29 cellular contexts compared by ENCODE assay signal in the genomic region with DNA sequence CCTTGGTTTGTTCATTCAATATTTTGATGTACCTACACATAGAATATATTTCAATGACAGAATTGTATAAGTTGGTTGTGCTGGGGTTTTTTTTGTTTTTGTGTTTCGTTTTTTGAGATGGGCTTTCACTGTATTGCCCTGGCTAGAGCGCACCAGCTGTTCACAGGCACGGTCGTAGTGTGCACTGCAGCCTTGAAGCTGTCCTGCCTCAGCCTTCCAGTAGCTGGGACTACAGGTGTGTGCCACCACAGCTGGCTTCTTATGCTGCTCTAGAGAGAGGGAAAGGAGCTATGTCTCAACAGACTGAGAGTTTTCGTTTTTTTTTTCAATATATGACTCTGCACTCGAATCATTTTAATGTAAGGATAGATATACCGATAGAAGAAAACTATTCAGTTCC.
"Had no signal": no experiment of that assay in that cellular context is flagged by ENCODE, and none has a peak within 500 bp of the region (broad histone marks: within the 10 kb centered on the region; RNA-seq: fewer than 3 reads in every experiment).

No MANE protein-coding gene starts in this region.

- H3K4me1 ChIP-seq: body of pancreas, breast epithelium had no signal

- H3K9me3 ChIP-seq: body of pancreas, breast epithelium had no signal

- H3K27ac ChIP-seq: body of pancreas, brain microvascular endothelial cell, breast epithelium, coronary artery had no signal

- ATAC-seq: activated CD4-positive, alpha-beta T cell treated with anti-CD3 and anti-CD28 coated beads for 36 hours; activated CD4-positive, CD25-positive, alpha-beta regulatory T cell treated with anti-CD3 and anti-CD28 coated beads, Interleukin-2, amount 50 U/mL, for 24 hours; activated CD8-positive, alpha-beta memory T cell treated with anti-CD3 and anti-CD28 coated beads, Interleukin-2, amount 10 ng/mL, durations not matched to agents 7 days and 5 days; activated CD8-positive, alpha-beta T cell treated with anti-CD3 and anti-CD28 coated beads, Interleukin-2, amount 10 ng/mL, durations not matched to agents 7 days and 5 days; activated naive CD8-positive, alpha-beta T cell treated with anti-CD3 and anti-CD28 coated beads, Interleukin-2, amount 50 U/mL, for 24 hours; body of pancreas had no signal

- H3K36me3 ChIP-seq: brain microvascular endothelial cell, breast epithelium had no signal

- H3K4me3 ChIP-seq: body of pancreas, breast epithelium, coronary artery had no signal

- DNase-seq: activated CD4-positive, alpha-beta memory T cell treated with anti-CD3 and anti-CD28 coated beads, Interleukin-2, amount 10 ng/mL, durations not matched to agents 7 days and 5 days; activated CD4-positive, alpha-beta T cell treated with anti-CD3 and anti-CD28 coated beads for 1 hour; activated CD4-positive, alpha-beta T cell treated with anti-CD3 and anti-CD28 coated beads for 36 hours; activated CD4-positive, alpha-beta T cell treated with anti-CD3 and anti-CD28 coated beads for 48 hours; activated CD4-positive, alpha-beta T cell treated with anti-CD3 and anti-CD28 coated beads, Interleukin-2, amount 10 ng/mL, durations not matched to agents 7 days and 5 days; activated CD4-positive, alpha-beta T cell treated with anti-CD3 and anti-CD28 coated beads, Interleukin-2, amount 50 U/mL, for 48 hours; activated CD4-positive, CD25-positive, alpha-beta regulatory T cell; activated CD8-positive, alpha-beta memory T cell treated with anti-CD3 and anti-CD28 coated beads for 24 hours; activated CD8-positive, alpha-beta memory T cell treated with anti-CD3 and anti-CD28 coated beads, Interleukin-2, amount 10 ng/mL, durations not matched to agents 7 days and 5 days; activated CD8-positive, alpha-beta memory T cell treated with anti-CD3 and anti-CD28 coated beads, Interleukin-2, amount 50 U/mL, for 48 hours; activated CD8-positive, alpha-beta T cell treated with anti-CD3 and anti-CD28 coated beads, Interleukin-2, amount 10 ng/mL, durations not matched to agents 7 days and 5 days; activated effector memory CD4-positive, alpha-beta T cell treated with Interleukin-2 at 50 U/mL for 16 hours; activated gamma-delta T cell; activated naive CD4-positive, alpha-beta T cell treated with anti-CD3 and anti-CD28 coated beads, Interleukin-2, amount 10 ng/mL, durations not matched to agents 7 days and 5 days; activated naive CD4-positive, alpha-beta T cell treated with Interleukin-2 at 50 U/mL for 16 hours; activated naive CD8-positive, alpha-beta T cell treated with anti-CD3 and anti-CD28 coated beads, Interleukin-2, amount 10 ng/mL, durations not matched to agents 7 days and 5 days; activated naive CD8-positive, alpha-beta T cell treated with anti-CD3 and anti-CD28 coated beads, Interleukin-2, amount 50 U/mL, for 24 hours; activated T-cell treated with anti-CD3 and anti-CD28 coated beads, Interleukin-2, amount 50 U/mL, for 24 hours; activated T-cell treated with anti-CD3 and anti-CD28 coated beads, Interleukin-2, amount 50 U/mL, for 48 hours; amygdala; anterior cingulate cortex; body of pancreas; brain microvascular endothelial cell; central memory CD4-positive, alpha-beta T cell; T-helper 2 cell; T-helper 9 cell had no signal

- H3K27me3 ChIP-seq: body of pancreas, brain microvascular endothelial cell had no signal
